7 cellular contexts compared by ENCODE assay signal in genomic region chr2:113138428-113139322, GRCh38. TPM values are rescaled to one million over a fixed set of nuclear protein-coding genes. Genes with fewer than 3 reads are reported as not detected.
DNase-seq lines count a peak whose midpoint lies in the region; ATAC-seq and TF ChIP-seq lines count a peak whose summit lies in the region.

No MANE protein-coding gene starts in this region.

- H3K4me3 Mint-ChIP-seq in T-helper 2 cell treated with Interferon-gamma antibody and Interleukin-4, amounts not matched to agents 5 μg/mL and 100 μg/mL, for 36 hours = peak overlapping the region; percentile 30
- no peak overlapping the region for H3K4me3 Mint-ChIP-seq in chondrocyte (ENCODE audit: unreplicated experiment)

- ATAC-seq in left lobe of liver = peak; percentile 87

- TF ChIP-seq EP300 in suprapubic skin (IDR thresholded peaks at IDR 0.05) = no peak

- no peak overlapping the region for H3K27ac ChIP-seq in suprapubic skin

- H3K4me1 ChIP-seq in suprapubic skin = peaks cover 12% of the 10 kb centered on the region

- peaks cover 25% of the 10 kb centered on the region for H3K4me1 Mint-ChIP-seq in T-helper 2 cell treated with Interferon-gamma antibody and Interleukin-4, amounts not matched to agents 5 μg/mL and 100 μg/mL, for 36 hours (ENCODE audit: low read depth)
- H3K4me1 Mint-ChIP-seq in chondrocyte (ENCODE audit: low read depth) = peaks cover 4% of the 10 kb centered on the region

- 28% methylated on average over 13 of the region's 13 CpGs for WGBS in suprapubic skin

- DNase-seq in EH (ENCODE audit: low read depth) (peak; percentile 67), H4 (ENCODE audit: low spot score) (peak; percentile 32), NCI-H128 (lab: John Stamatoyannopoulos, UW; ENCODE audit: unreplicated experiment) (peak; percentile 33), chondrocyte (ENCODE audit: low spot score) (no peak), left lobe of liver (ENCODE audit: low spot score) (peak; percentile 59), suprapubic skin (ENCODE audit: low spot score in 2 of 2) (no peak)
- DNase-seq in T-helper 2 cell treated with Interferon-gamma antibody and Interleukin-4, amounts not matched to agents 5 μg/mL and 100 μg/mL, for 36 hours (ENCODE audit: low spot score) = peak; percentile 51

- peaks cover 5% of the 10 kb centered on the region for H3K27me3 Mint-ChIP-seq in T-helper 2 cell treated with Interferon-gamma antibody and Interleukin-4, amounts not matched to agents 5 μg/mL and 100 μg/mL, for 36 hours (ENCODE audit: low read depth)
- H3K27me3 Mint-ChIP-seq in chondrocyte (ENCODE audit: low read depth) = peaks cover 9% of the 10 kb centered on the region

- no peaks in the 10 kb centered on the region for H3K27me3 ChIP-seq in suprapubic skin

- no peaks in the 10 kb centered on the region for H3K9me3 ChIP-seq in suprapubic skin

- peaks cover under 1% of the 10 kb centered on the region for H3K36me3 ChIP-seq in suprapubic skin

- H3K4me3 ChIP-seq in suprapubic skin = no peak overlapping the region

- H3K27ac Mint-ChIP-seq in T-helper 2 cell treated with Interferon-gamma antibody and Interleukin-4, amounts not matched to agents 5 μg/mL and 100 μg/mL, for 36 hours = peak overlapping the region; percentile 10
- no peak overlapping the region for H3K27ac Mint-ChIP-seq in chondrocyte (ENCODE audit: unreplicated experiment)

- H3K9me3 Mint-ChIP-seq in T-helper 2 cell treated with Interferon-gamma antibody and Interleukin-4, amounts not matched to agents 5 μg/mL and 100 μg/mL, for 36 hours = no peaks in the 10 kb centered on the region
- H3K9me3 Mint-ChIP-seq in chondrocyte (ENCODE audit: low read depth) = no peaks in the 10 kb centered on the region

- H3K36me3 Mint-ChIP-seq in T-helper 2 cell treated with Interferon-gamma antibody and Interleukin-4, amounts not matched to agents 5 μg/mL and 100 μg/mL, for 36 hours (ENCODE audit: low read depth) = no peaks in the 10 kb centered on the region
- H3K36me3 Mint-ChIP-seq in chondrocyte (ENCODE audit: low read depth) = no peaks in the 10 kb centered on the region

- TF ChIP-seq POLR2A in suprapubic skin (IDR thresholded peaks at IDR 0.05) = no peak

- peak; percentile 90 for TF ChIP-seq CTCF in chondrocyte (IDR thresholded peaks at IDR 0.05)
- TF ChIP-seq CTCF in suprapubic skin (IDR thresholded peaks at IDR 0.05) = peak; percentile 70 to 90

RNA-seq across cellular contexts. Expression of gene IL1RN, which starts 11.3 kb away (rescaled TPM):
- total RNA-seq in H4 (2014; rRNA removed; shearing (Covaris generic)) = 0.17 TPM in 1 of 2 replicates, not detected in the other
- total RNA-seq in chondrocyte = not detected in 3 replicates
- total RNA-seq in left lobe of liver = 16.0 TPM
- 100 to 1,000 TPM; 129 to 147 (median 135) TPM for total RNA-seq in suprapubic skin

RNA-seq across cellular contexts. Expression of gene PSD4, which starts 35.1 kb away (rescaled TPM):
- 1.4 and 1.5 TPM in 2 replicates for total RNA-seq in H4 (2014; rRNA removed; shearing (Covaris generic))
- 5.2 to 5.5 TPM (median 5.2 TPM) in 3 replicates for total RNA-seq in chondrocyte
- 60.3 TPM for total RNA-seq in left lobe of liver
- 100 to 1,000 TPM in 1 of 4 donors, 10 to 100 TPM in 3; 53.8 to 102 (median 88.0) TPM for total RNA-seq in suprapubic skin

Comparison
In these comparisons a context has a peak if more than half of its experiments do, and no peak if none do; other contexts are left out.
1. DNase-seq: peak in EH (single experiment), H4 (single experiment), NCI-H128 (single experiment), T-helper 2 cell treated with Interferon-gamma antibody and Interleukin-4, amounts not matched to agents 5 μg/mL and 100 μg/mL, for 36 hours (single experiment) and left lobe of liver (single experiment); none in chondrocyte (single experiment) and suprapubic skin (0 of 2).
2. RNA of gene IL1RN, which starts 11.3 kb away (total RNA-seq): 129 to 147 TPM in suprapubic skin and 16.0 TPM in left lobe of liver (single experiment); 0.17 TPM in H4 and not detected in chondrocyte; every median in the first group is over 10 times any median in the second.